Comparison of ENCODE assay signal across 18 cellular contexts in genomic region chr4:38281416-38282071, GRCh38.
A peak's percentile ranks its signal among the peaks of the same experiment; 100 is the strongest.
DNase-seq lines count a peak whose midpoint lies in the region; ATAC-seq and TF ChIP-seq lines count a peak whose summit lies in the region.
"Had no signal": no experiment of that assay in that cellular context is flagged by ENCODE, and none has a peak within 500 bp of the region (broad histone marks: within the 10 kb centered on the region; RNA-seq: fewer than 3 reads in every experiment).

No MANE protein-coding gene starts in this region.

- POLR2A ChIA-PET in RWPE1 (lab: Yijun Ruan, JAX; ENCODE audit: low non-redundant PET): no interaction called here

- ATAC-seq in GM21447 (IDR thresholded peaks at IDR 0.05; ENCODE audit: unreplicated experiment) (no peak), HG03159 (IDR thresholded peaks at IDR 0.05; ENCODE audit: unreplicated experiment) (no peak)
- ATAC-seq: GM12878, natural killer cell, Panc1 had no signal

- H3K27me3 ChIP-seq in esophagus squamous epithelium (no peaks in the 10 kb centered on the region), neuronal stem cell (ENCODE audit: control insufficient read depth in 3 of 3, insufficient read depth in 3 of 3, low read depth in 1 of 3, low read length in 3 of 3) (peaks cover 0 to 8% (median 0%) of the 10 kb centered on the region in 3 experiments)
- H3K27me3 ChIP-seq: vagina had no signal

- H3K4me3 ChIP-seq in esophagus squamous epithelium: no peak overlapping the region
- H3K4me3 ChIP-seq in neuronal stem cell (ENCODE audit: low read length in 2 of 2): no peak overlapping the region
- H3K4me3 ChIP-seq: GM12878, vagina had no signal

- DNase-seq in AG20443 (ENCODE audit: low spot score) (peak; percentile 48), RWPE1 (ENCODE audit: low spot score) (peak; percentile 19), esophagus squamous epithelium (lab: John Stamatoyannopoulos, UW) (no peak), neuronal stem cell (ENCODE audit: low spot score) (no peak), NCI-H774 (lab: John Stamatoyannopoulos, UW) (no peak), pons (ENCODE audit: low spot score) (no peak)
- DNase-seq: activated CD4-positive, alpha-beta memory T cell treated with anti-CD3 and anti-CD28 coated beads, Interleukin-2, amount 10 ng/mL, durations not matched to agents 7 days and 5 days; activated effector memory CD4-positive, alpha-beta T cell treated with Interleukin-2 at 50 U/mL for 16 hours; central memory CD4-positive, alpha-beta T cell; natural killer cell; NCI-H1048; T-helper 9 cell had no signal

- no peaks in the 10 kb centered on the region for H3K79me1 ChIP-seq in neuronal stem cell (ENCODE audit: low read depth, low read length)

- no peak overlapping the region for H4K8ac ChIP-seq in neuronal stem cell (ENCODE audit: low read depth, low read length)

- H3K14ac ChIP-seq in neuronal stem cell (ENCODE audit: low read length): no peak overlapping the region

- H3K9ac ChIP-seq in neuronal stem cell (ENCODE audit: low read depth, low read length, poor library complexity): no peak overlapping the region

- 32 to 41% methylated on average over 2 of the region's 2 CpGs for WGBS in esophagus squamous epithelium, 2 donors
- WGBS in neuronal stem cell (ENCODE audit: extremely low coverage in 2 of 2, insufficient read length in 2 of 2, insufficient replicate concordance in 1 of 2), 2 donors: no CpG with 5 or more reads among the region's 2 CpGs

- TF ChIP-seq CTCF in RWPE1 (conservative IDR thresholded peaks at IDR 0.05; ENCODE audit: low read depth) (no peak), esophagus squamous epithelium (IDR thresholded peaks at IDR 0.05) (no peak)

- no peak overlapping the region for H3K18ac ChIP-seq in neuronal stem cell (ENCODE audit: low read length)

- peak overlapping the region; percentile 27 for H2AFZ ChIP-seq in neuronal stem cell (ENCODE audit: low read length)

- H3K9me3 ChIP-seq in esophagus squamous epithelium (no peaks in the 10 kb centered on the region), neuronal stem cell (replicated peaks in 1 of 2; ENCODE audit: control insufficient read depth in 2 of 2, insufficient read depth in 1 of 2, low read depth in 1 of 2, low read length in 2 of 2) (no peaks in the 10 kb centered on the region)
- H3K9me3 ChIP-seq: vagina had no signal

- H2BK12ac ChIP-seq in neuronal stem cell (ENCODE audit: low read length): no peak overlapping the region

- no peak overlapping the region for H4K91ac ChIP-seq in neuronal stem cell (ENCODE audit: low read depth, low read length, poor library complexity)

- peaks cover 10 to 31% (median 18%) of the 10 kb centered on the region in 3 donors for H3K4me1 ChIP-seq in esophagus squamous epithelium
- H3K4me1 ChIP-seq in neuronal stem cell (ENCODE audit: control insufficient read depth in 2 of 2, insufficient read depth in 1 of 2, low read depth in 1 of 2, low read length in 2 of 2): peaks cover 6 to 11% of the 10 kb centered on the region in 2 donors

- no peak overlapping the region for H2BK15ac ChIP-seq in neuronal stem cell (ENCODE audit: low read length)

- no peak overlapping the region for H2BK5ac ChIP-seq in neuronal stem cell (ENCODE audit: low read length)

- no peak overlapping the region for H2AK5ac ChIP-seq in neuronal stem cell (ENCODE audit: low read depth, low read length)

- no peak overlapping the region for H3K23ac ChIP-seq in neuronal stem cell (ENCODE audit: low read depth, low read length, poor library complexity)

- no peak overlapping the region for H3K4me2 ChIP-seq in neuronal stem cell (ENCODE audit: insufficient read depth, low read length, poor library complexity, severe bottlenecking)

- H3K36me3 ChIP-seq in esophagus squamous epithelium (no peaks in the 10 kb centered on the region), neuronal stem cell (replicated peaks in 1 of 2; ENCODE audit: control insufficient read depth in 2 of 2, insufficient read depth in 2 of 2, low read length in 2 of 2) (no peaks in the 10 kb centered on the region)
- H3K36me3 ChIP-seq: vagina had no signal

- no peak overlapping the region for H2BK120ac ChIP-seq in neuronal stem cell (ENCODE audit: low read depth, low read length)

- TF ChIP-seq POLR2A in esophagus squamous epithelium (IDR thresholded peaks at IDR 0.05): no peak

- intact Hi-C loops in esophagus squamous epithelium (cut with DNase I): no loop called here

- no peak overlapping the region for H3K27ac ChIP-seq in RWPE1
- peak overlapping the region in 3 of 4 donors; percentile 15 to 72 (median 63) for H3K27ac ChIP-seq in esophagus squamous epithelium
- no peak overlapping the region for H3K27ac ChIP-seq in neuronal stem cell (replicated peaks; ENCODE audit: low read length)
- H3K27ac ChIP-seq: epithelial cell of prostate, vagina had no signal

- CTCF ChIA-PET in RWPE1 (lab: Yijun Ruan, JAX): no interaction called here

- H3K4ac ChIP-seq in neuronal stem cell (ENCODE audit: low read length): no peak overlapping the region

Comparison
In these comparisons a context has a peak if more than half of its experiments do, and no peak if none do; other contexts are left out.
1. DNase-seq: peak in AG20443 (single experiment) and RWPE1 (single experiment); none in esophagus squamous epithelium (single experiment), neuronal stem cell (single experiment), NCI-H774 (single experiment) and pons (single experiment).
2. H3K27ac ChIP-seq: peak in esophagus squamous epithelium (3 of 4); none in RWPE1 (single experiment) and neuronal stem cell (single experiment).